ENCODE assay signal across 8 cellular contexts in the genomic region with DNA sequence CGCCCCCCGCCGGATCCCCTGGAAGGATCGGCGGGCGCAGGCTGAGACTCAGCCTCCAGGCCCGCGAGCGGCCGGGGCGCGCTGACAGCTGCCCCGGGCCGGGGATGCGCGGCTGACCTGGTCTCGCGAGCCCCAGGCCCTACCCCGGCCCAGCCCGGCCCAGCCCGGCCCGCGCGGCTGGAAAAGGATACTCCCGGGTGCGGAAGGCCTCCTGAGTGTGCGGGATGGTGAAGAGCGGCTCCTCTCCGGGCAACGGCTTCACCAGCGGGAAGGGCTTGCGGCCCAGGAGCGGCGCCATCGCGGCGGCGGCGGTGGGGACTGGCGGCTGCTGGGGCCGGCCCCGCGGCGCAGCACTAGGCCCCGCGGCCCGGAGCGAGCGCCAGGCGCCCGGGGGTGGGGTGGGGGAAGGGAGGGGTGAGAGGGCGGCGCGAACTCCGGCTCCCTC. TPM values are rescaled to one million over a fixed set of nuclear protein-coding genes. Genes with fewer than 3 reads are reported as not detected.
A peak's percentile ranks its signal among the peaks of the same experiment; 100 is the strongest.
DNase-seq lines count a peak whose midpoint lies in the region; ATAC-seq and TF ChIP-seq lines count a peak whose summit lies in the region.

No MANE protein-coding gene starts in this region.

- peak overlapping the region; percentile 98 for H3K56ac ChIP-seq in mesendoderm (ENCODE audit: low read length)

- H3K9ac ChIP-seq in mesendoderm (ENCODE audit: low read length) = peak overlapping the region; percentile 99

- peak overlapping the region; percentile 100 for H3K18ac ChIP-seq in mesendoderm (ENCODE audit: low read length)

- peak overlapping the region; percentile 82 for H2BK5ac ChIP-seq in mesendoderm (ENCODE audit: low read length)

- no peak overlapping the region for H2AK5ac ChIP-seq in mesendoderm (ENCODE audit: low read length)

- H3K79me1 ChIP-seq in mesendoderm (ENCODE audit: low read length) = peaks cover 2% of the 10 kb centered on the region

- peak overlapping the region; percentile 100 for H3K4ac ChIP-seq in mesendoderm (ENCODE audit: low read depth, low read length)

- H3K27ac ChIP-seq in RWPE2 (ENCODE audit: poor library complexity, severe bottlenecking) (peak overlapping the region; percentile 70), mesendoderm (ENCODE audit: low read depth, low read length) (peak overlapping the region; percentile 99), thyroid gland (peak overlapping the region; percentile 85 to 96 (median 92))
- peak overlapping the region; percentile 80 for H3K27ac ChIP-seq in effector memory CD4-positive, alpha-beta T cell (ENCODE audit: insufficient read depth, low read length, poor library complexity, severe bottlenecking)

- peak overlapping the region; percentile 98 for H3K23ac ChIP-seq in mesendoderm (ENCODE audit: low read length)

- TF ChIP-seq CTCF in RWPE2 (IDR thresholded peaks at IDR 0.05; ENCODE audit: poor library complexity, severe bottlenecking) = no peak
- TF ChIP-seq CTCF in thyroid gland (IDR thresholded peaks at IDR 0.05) = no peak

- H3K9me3 ChIP-seq in RWPE2 (ENCODE audit: severe bottlenecking) (no peaks in the 10 kb centered on the region), thyroid gland (no peaks in the 10 kb centered on the region)
- no peaks in the 10 kb centered on the region for H3K9me3 ChIP-seq in effector memory CD4-positive, alpha-beta T cell (ENCODE audit: control insufficient read depth, low read length)

- H4K5ac ChIP-seq in mesendoderm (ENCODE audit: low read length) = no peak overlapping the region

- peaks cover 45% of the 10 kb centered on the region for H3K79me2 ChIP-seq in mesendoderm (ENCODE audit: control insufficient read depth, insufficient read depth, low read length)

- peak; percentile 37 for ATAC-seq in HG03135 (IDR thresholded peaks at IDR 0.05; ENCODE audit: unreplicated experiment)
- ATAC-seq in RWPE2 (ENCODE audit: low read depth) = peak; percentile 54

- peak; percentile 52 for TF ChIP-seq POLR2A in GM19099 (IDR thresholded peaks at IDR 0.05; ENCODE audit: extremely low read depth, insufficient read length, low read depth)
- TF ChIP-seq POLR2A in thyroid gland (IDR thresholded peaks at IDR 0.05) = no peak

- H3K4me3 ChIP-seq in RWPE2 (ENCODE audit: severe bottlenecking) (peak overlapping the region; percentile 82), mesendoderm (ENCODE audit: low read length) (peak overlapping the region; percentile 99), thyroid gland (replicated peaks in 1 of 3) (peak overlapping the region; percentile 48 to 91 (median 84))
- H3K4me3 ChIP-seq in effector memory CD4-positive, alpha-beta T cell (ENCODE audit: insufficient read depth, low read depth, low read length, poor library complexity, severe bottlenecking) = peak overlapping the region; percentile 88

- H3K36me3 ChIP-seq in RWPE2 (ENCODE audit: low read depth) (peaks cover 43% of the 10 kb centered on the region), mesendoderm (ENCODE audit: control insufficient read depth, insufficient read depth, low read length) (peaks cover 3% of the 10 kb centered on the region), thyroid gland (peaks cover 0 to 4% of the 10 kb centered on the region in 2 donors)
- peaks cover 3% of the 10 kb centered on the region for H3K36me3 ChIP-seq in effector memory CD4-positive, alpha-beta T cell (ENCODE audit: control insufficient read depth, insufficient read depth, low read length)

- H3K4me1 ChIP-seq in RWPE2 (ENCODE audit: insufficient read depth, poor library complexity, severe bottlenecking) (peaks cover 12% of the 10 kb centered on the region), mesendoderm (ENCODE audit: control insufficient read depth, low read depth, low read length) (peaks cover 2% of the 10 kb centered on the region), thyroid gland (peaks cover 32 to 34% of the 10 kb centered on the region in 2 donors)
- peaks cover 40% of the 10 kb centered on the region for H3K4me1 ChIP-seq in effector memory CD4-positive, alpha-beta T cell (ENCODE audit: control insufficient read depth, insufficient read depth, low read length, poor library complexity, severe bottlenecking)

- intact Hi-C loops in thyroid gland (cut with DNase I) = no loop called here

- H3K4me2 ChIP-seq in mesendoderm (ENCODE audit: low read length) = no peak overlapping the region

- DNase-seq in DMS53 treated with DMSO at 0.1 percent for 48 hours (lab: John Stamatoyannopoulos, UW; ENCODE audit: unreplicated experiment) (peak; percentile 48), RWPE2 (ENCODE audit: low spot score) (no peak), mesendoderm (peak; percentile 71), thyroid gland (peak; percentile 62 to 65), DMS79 treated with DMSO at 0.1 percent for 48 hours (lab: John Stamatoyannopoulos, UW) (no peak)
- DNase-seq in effector memory CD4-positive, alpha-beta T cell = no peak

- H2BK15ac ChIP-seq in mesendoderm (replicated peaks; ENCODE audit: low read depth) = no peak overlapping the region

- peak overlapping the region; percentile 94 for H4K8ac ChIP-seq in mesendoderm (ENCODE audit: low read depth, low read length)

- H3K27me3 ChIP-seq in RWPE2 (ENCODE audit: insufficient read depth, poor library complexity, severe bottlenecking) = no peaks in the 10 kb centered on the region
- no peaks in the 10 kb centered on the region for H3K27me3 ChIP-seq in effector memory CD4-positive, alpha-beta T cell (replicated peaks; ENCODE audit: control insufficient read depth, insufficient read depth, low read length, poor library complexity, severe bottlenecking)
- no peaks in the 10 kb centered on the region for H3K27me3 ChIP-seq in mesendoderm (ENCODE audit: insufficient read depth, low read length, poor library complexity)
- no peaks in the 10 kb centered on the region for H3K27me3 ChIP-seq in thyroid gland

- no CpG with 5 or more reads among the region's 55 CpGs for WGBS in mesendoderm (ENCODE audit: extremely low coverage, insufficient coverage, low lambda C conversion rate)
- WGBS in thyroid gland, 2 donors = no CpG with 5 or more reads among the region's 55 CpGs

- H2BK120ac ChIP-seq in mesendoderm (ENCODE audit: low read depth, low read length) = peak overlapping the region; percentile 99

RNA-seq across cellular contexts. Expression of a gene that starts 0.4 kb away (rescaled TPM):
- 45.3 TPM for polyA plus RNA-seq in mesendoderm (2013, experiment 1 of 2)
- 45.3 TPM for polyA plus RNA-seq in mesendoderm (2013, experiment 2 of 2)
- 10 to 100 TPM; 52.8 to 69.0 (median 55.1) TPM for total RNA-seq in thyroid gland

RNA-seq across cellular contexts. Expression of a gene that starts 35.8 kb away (rescaled TPM):
- 45.0 TPM for polyA plus RNA-seq in mesendoderm (2013, experiment 1 of 2)
- 45.5 TPM for polyA plus RNA-seq in mesendoderm (2013, experiment 2 of 2)
- total RNA-seq in thyroid gland = 10 to 100 TPM; 52.5 to 83.1 (median 74.4) TPM

RNA-seq across cellular contexts. Expression of a gene that starts 56.7 kb away (rescaled TPM):
- 19.9 TPM for polyA plus RNA-seq in mesendoderm (2013, experiment 1 of 2)
- 18.5 TPM for polyA plus RNA-seq in mesendoderm (2013, experiment 2 of 2)
- total RNA-seq in thyroid gland = 10 to 100 TPM; 50.4 to 89.9 (median 73.3) TPM

Comparison
In these comparisons a context has a peak if more than half of its experiments do, and no peak if none do; other contexts are left out.
1. DNase-seq: peak in DMS53 treated with DMSO at 0.1 percent for 48 hours (single experiment), mesendoderm (single experiment) and thyroid gland (2 of 2); none in RWPE2 (single experiment), effector memory CD4-positive, alpha-beta T cell (0 of 3) and DMS79 treated with DMSO at 0.1 percent for 48 hours (single experiment).
2. Peak in every context shown above with its lines, with median percentiles within 50 percentile points of each other: H3K27ac ChIP-seq and H3K4me3 ChIP-seq.